ENCODE assay signal across 8 cellular contexts in genomic region chr17:28725660-28726395, GRCh38. TPM values are rescaled to one million over a fixed set of nuclear protein-coding genes. Genes with fewer than 3 reads are reported as not detected.
DNase-seq lines count a peak whose midpoint lies in the region; ATAC-seq and TF ChIP-seq lines count a peak whose summit lies in the region.

TSS of gene TLCD1 (minus strand) at chr17:28726233. CDS start at chr17:28726097, 136 bp downstream.

- H3K27ac Mint-ChIP-seq in activated CD4-positive, alpha-beta T cell treated with anti-CD3 and anti-CD28 coated beads, Interleukin-2, amount 10 ng/mL, durations not matched to agents 7 days and 5 days: peak within 1 kb of the TSS; percentile 99

- H3K9me3 Mint-ChIP-seq in activated CD4-positive, alpha-beta T cell treated with anti-CD3 and anti-CD28 coated beads, Interleukin-2, amount 10 ng/mL, durations not matched to agents 7 days and 5 days: no peaks in the 10 kb centered on the region

- H3K4me3 ChIP-seq in mesodermal cell (ENCODE audit: extremely low read depth, insufficient read depth, low read length, poor library complexity, severe bottlenecking) (peak within 1 kb of the TSS; percentile 65), stomach (peak within 1 kb of the TSS; percentile 74 to 88 (median 79))

- H3K27me3 ChIP-seq in stomach: no peaks in the 10 kb centered on the region

- TF ChIP-seq EP300 in stomach (IDR thresholded peaks at IDR 0.05): no peak

- CTCF ChIA-PET in activated CD4-positive, alpha-beta T cell treated with anti-CD3 and anti-CD28 coated beads, Interleukin-2, amount 10 ng/mL, durations not matched to agents 7 days and 5 days (lab: Charles Lee): interaction anchor here (0.6 to 11.5 kb wide), 31 partner anchors 9 to 420 kb away, joined by 3 to 420 read pairs (median 10); partner anchors contain the start of genes DHRS13, FLOT2, PHF12 and PIGS

- WGBS in mesodermal cell (ENCODE audit: insufficient coverage in 2 of 2), 2 experiments: 0 to 1% methylated on average over 28 to 45 of the region's 66 CpGs
- 0 to 2% (median 1%) methylated on average over 8 to 66 of the region's 66 CpGs for WGBS in stomach, 5 donors

- ATAC-seq in HG02571 (IDR thresholded peaks at IDR 0.05; ENCODE audit: unreplicated experiment): peak; percentile 6
- no peak for ATAC-seq in GM21825 (IDR thresholded peaks at IDR 0.05; ENCODE audit: unreplicated experiment)

- DNase-seq in DMS79 (lab: John Stamatoyannopoulos, UW) (peak; percentile 63), NCI-H460 (ENCODE audit: extremely low read depth, low read depth) (peak; percentile 71), stomach (peak; percentile 73)
- peak; percentile 53 for DNase-seq in activated CD4-positive, alpha-beta T cell treated with anti-CD3 and anti-CD28 coated beads, Interleukin-2, amount 10 ng/mL, durations not matched to agents 7 days and 5 days
- peak; percentile 49 for DNase-seq in effector CD4-positive, alpha-beta T cell

- H3K4me1 ChIP-seq in mesodermal cell (ENCODE audit: control insufficient read depth, insufficient read depth, low read length, poor library complexity, severe bottlenecking): peaks cover 35% of the 10 kb centered on the region
- peaks cover 43 to 82% (median 79%) of the 10 kb centered on the region in 4 donors for H3K4me1 ChIP-seq in stomach

- H3K9me3 ChIP-seq in mesodermal cell (ENCODE audit: control insufficient read depth, low read length): no peaks in the 10 kb centered on the region
- H3K9me3 ChIP-seq in stomach: no peaks in the 10 kb centered on the region

- H3K27ac ChIP-seq in mesodermal cell (ENCODE audit: low read depth, low read length, severe bottlenecking): peak within 1 kb of the TSS; percentile 89
- peak within 1 kb of the TSS; percentile 91 to 99 (median 99) for H3K27ac ChIP-seq in stomach

- no peak for TF ChIP-seq CTCF in stomach (IDR thresholded peaks at IDR 0.05)

- no peak for TF ChIP-seq POLR2A in stomach (IDR thresholded peaks at IDR 0.05)

- POLR2A ChIA-PET in activated CD4-positive, alpha-beta T cell treated with anti-CD3 and anti-CD28 coated beads, Interleukin-2, amount 10 ng/mL, durations not matched to agents 7 days and 5 days (lab: Charles Lee): interaction anchor here (1.5 kb wide), 1 partner anchor 20 kb away, joined by 6 read pairs; no protein-coding TSS in a partner anchor

- peaks cover 40% of the 10 kb centered on the region for H3K36me3 Mint-ChIP-seq in activated CD4-positive, alpha-beta T cell treated with anti-CD3 and anti-CD28 coated beads, Interleukin-2, amount 10 ng/mL, durations not matched to agents 7 days and 5 days (ENCODE audit: low read depth)

- intact Hi-C loops in stomach (cut with DNase I; ENCODE audit: low total_unique reads): no loop called here

- peaks cover 39% of the 10 kb centered on the region for H3K36me3 ChIP-seq in mesodermal cell (ENCODE audit: control insufficient read depth, insufficient read depth, low read length)
- H3K36me3 ChIP-seq in stomach: peaks cover 30 to 43% (median 42%) of the 10 kb centered on the region in 4 donors

- H3K4me3 Mint-ChIP-seq in activated CD4-positive, alpha-beta T cell treated with anti-CD3 and anti-CD28 coated beads, Interleukin-2, amount 10 ng/mL, durations not matched to agents 7 days and 5 days: peak within 1 kb of the TSS; percentile 90

- H3K27me3 Mint-ChIP-seq in activated CD4-positive, alpha-beta T cell treated with anti-CD3 and anti-CD28 coated beads, Interleukin-2, amount 10 ng/mL, durations not matched to agents 7 days and 5 days: no peaks in the 10 kb centered on the region

- H3K4me1 Mint-ChIP-seq in activated CD4-positive, alpha-beta T cell treated with anti-CD3 and anti-CD28 coated beads, Interleukin-2, amount 10 ng/mL, durations not matched to agents 7 days and 5 days: peaks cover 71% of the 10 kb centered on the region

RNA-seq across cellular contexts. Expression of gene TLCD1, which starts in this region (rescaled TPM):
- 27.9 and 32.4 TPM in 2 replicates for total RNA-seq in NCI-H460 (2014; rRNA removed; shearing (Covaris generic))
- 54.4 and 56.1 TPM in 2 replicates for polyA plus RNA-seq in NCI-H460 (2014; cell fraction: nucleus; rRNA removed)
- 1 to 10 TPM; 2.1 to 2.3 TPM for total RNA-seq in activated CD4-positive, alpha-beta T cell treated with anti-CD3 and anti-CD28 coated beads, Interleukin-2, amount 10 ng/mL, durations not matched to agents 7 days and 5 days
- 6.0 TPM for polyA plus RNA-seq in mesodermal cell (2013, experiment 1 of 2)
- polyA plus RNA-seq in mesodermal cell (2013, experiment 2 of 2): 8.9 TPM
- 10 to 100 TPM in 2 of 5 donors, 1 to 10 TPM in 1, not detected in 2; 2.6 to 21.0 (median 11.7) TPM for total RNA-seq in stomach
- polyA plus RNA-seq in stomach: 10 to 100 TPM in 1 of 3 donors, 1 to 10 TPM in 2; 6.3 to 13.0 (median 8.2) TPM
